In the genomic region with DNA sequence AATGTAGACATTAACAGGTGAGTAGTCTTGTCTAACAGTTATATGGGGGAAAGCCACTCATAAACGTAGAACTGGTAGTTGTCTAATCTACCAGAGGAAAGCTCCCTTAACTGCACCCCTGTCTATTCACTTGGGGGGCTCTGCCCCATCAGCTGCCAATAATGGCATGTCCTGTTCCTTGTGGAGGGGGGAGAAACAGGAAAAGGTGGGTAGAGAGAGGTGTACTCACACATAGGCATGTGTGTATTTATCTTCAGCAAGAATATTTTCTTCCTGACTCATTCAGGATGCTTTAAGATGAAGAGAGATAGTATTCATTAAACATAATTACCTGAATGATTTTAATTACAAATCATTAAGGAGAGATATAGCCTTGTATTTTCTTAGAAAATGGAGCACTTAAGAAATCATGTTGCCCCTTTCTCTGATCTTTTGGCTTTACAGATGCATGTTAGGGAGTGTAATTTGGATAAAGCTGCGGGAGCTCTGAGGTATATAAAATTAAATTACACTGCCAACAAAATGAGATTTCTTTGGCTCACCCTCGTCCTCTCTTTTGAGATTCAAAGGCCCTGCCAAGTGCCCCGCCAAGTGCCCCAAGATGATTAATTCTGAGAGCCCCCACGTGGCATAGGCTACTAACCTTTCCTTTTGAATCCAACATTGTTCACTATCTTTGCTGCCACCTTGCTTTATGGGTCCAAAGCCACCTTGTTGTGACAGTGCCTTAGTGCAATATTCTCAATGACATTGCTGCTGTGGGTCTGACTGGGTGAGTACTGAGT, we compare ENCODE assay signal across 19 cellular contexts.
DNase-seq lines count a peak whose midpoint lies in the region; FAIRE-seq and TF ChIP-seq lines count a peak whose summit lies in the region.
"Had no signal": no experiment of that assay in that cellular context is flagged by ENCODE, and none has a peak within 500 bp of the region (broad histone marks: within the 10 kb centered on the region; RNA-seq: fewer than 3 reads in every experiment).

No MANE protein-coding gene starts in this region.

- no peaks in the 10 kb centered on the region for H3K36me3 ChIP-seq in sigmoid colon
- H3K36me3 ChIP-seq: ascending aorta, BE2C had no signal

- H3K4me3 ChIP-seq in sigmoid colon = no peak overlapping the region
- H3K4me3 ChIP-seq: ascending aorta had no signal

- WGBS in sigmoid colon, 2 donors = 38 to 70% methylated on average over 5 of the region's 5 CpGs

- H3K9me3 ChIP-seq in sigmoid colon = no peaks in the 10 kb centered on the region
- H3K9me3 ChIP-seq: ascending aorta, BE2C had no signal

- H3K4me1 ChIP-seq in sigmoid colon = peaks cover 0 to 34% (median 28%) of the 10 kb centered on the region in 4 donors
- H3K4me1 ChIP-seq: ascending aorta, BE2C had no signal

- peak overlapping the region; percentile 14 for H3K27ac ChIP-seq in cingulate gyrus (ENCODE audit: low read depth, low read length)
- H3K27ac ChIP-seq in sigmoid colon = peak overlapping the region in 2 of 4 donors; percentile 38 to 64
- H3K27ac ChIP-seq: ascending aorta had no signal

- TF ChIP-seq CTCF in D721Med (IDR thresholded peaks at IDR 0.05; ENCODE audit: insufficient read depth, missing control alignments) (no peak), nephron (IDR thresholded peaks at IDR 0.05; ENCODE audit: unreplicated experiment in 3 of 3) (no peak), sigmoid colon (IDR thresholded peaks at IDR 0.05) (no peak), nephron progenitor cell (IDR thresholded peaks at IDR 0.05) (no peak)

- H3K4me1 Mint-ChIP-seq in nephron (peaks cover 39% of the 10 kb centered on the region), nephron progenitor cell (no peaks in the 10 kb centered on the region)
- H3K4me1 Mint-ChIP-seq: stimulated activated naive CD8-positive, alpha-beta T cell treated with anti-CD3 and anti-CD28 coated beads, Interleukin-15, amount 100 ng/mL, for 72 hours had no signal

- intact Hi-C loops in sigmoid colon (cut with DNase I) = no loop called here

- H3K27ac Mint-ChIP-seq in nephron (peak overlapping the region in 2 of 3 experiments; percentile 83 to 86), nephron progenitor cell (no peak overlapping the region)
- H3K27ac Mint-ChIP-seq: activated T-cell treated with anti-CD3 and anti-CD28 coated beads, Interleukin-2, amount 50 U/mL, for 72 hours; CD8-positive, alpha-beta T cell; stimulated activated naive CD8-positive, alpha-beta T cell treated with anti-CD3 and anti-CD28 coated beads, Interleukin-15, amount 100 ng/mL, for 72 hours had no signal

- TF ChIP-seq EP300 in sigmoid colon (IDR thresholded peaks at IDR 0.05) = no peak

- H3K9me3 Mint-ChIP-seq in nephron = peaks cover 7% of the 10 kb centered on the region
- H3K9me3 Mint-ChIP-seq in nephron progenitor cell = no peaks in the 10 kb centered on the region

- peak; percentile 29 for FAIRE-seq in D721Med (lab: Jason Lieb, UNC)
- no peak for FAIRE-seq in GM19239 (lab: Jason Lieb, UNC)
- FAIRE-seq: frontal cortex had no signal

- DNase-seq in D721Med (ENCODE audit: insufficient read length, low spot score) (no peak), NCI-H69 (lab: John Stamatoyannopoulos, UW) (peak; percentile 48), sigmoid colon (no peak), nephron progenitor cell (no peak), NCI-H1105 treated with DMSO at 0.1 percent for 48 hours (lab: John Stamatoyannopoulos, UW) (no peak), GM19239 (ENCODE audit: insufficient read length, low spot score) (no peak)
- DNase-seq: activated CD4-positive, alpha-beta T cell treated with anti-CD3 and anti-CD28 coated beads, Interleukin-2, amount 50 U/mL, for 48 hours; activated CD4-positive, CD25-positive, alpha-beta regulatory T cell treated with anti-CD3 and anti-CD28 coated beads, Interleukin-2, amount 50 U/mL, for 72 hours; activated T-cell treated with anti-CD3 and anti-CD28 coated beads, Interleukin-2, amount 50 U/mL, for 72 hours; BE2C; CD8-positive, alpha-beta T cell; NCI-H446 treated with DMSO at 0.1 percent for 48 hours; OCI-M1; stimulated activated CD4-positive, alpha-beta T cell treated with anti-CD3 and anti-CD28 coated beads, Interleukin-2, amount 100 ng/mL, for 48 hours; stimulated activated naive CD8-positive, alpha-beta T cell treated with anti-CD3 and anti-CD28 coated beads, Interleukin-15, amount 100 ng/mL, for 72 hours had no signal

- H3K4me3 Mint-ChIP-seq in nephron = no peak overlapping the region
- H3K4me3 Mint-ChIP-seq in nephron progenitor cell = no peak overlapping the region
- H3K4me3 Mint-ChIP-seq: activated T-cell treated with anti-CD3 and anti-CD28 coated beads, Interleukin-2, amount 50 U/mL, for 72 hours; CD8-positive, alpha-beta T cell; stimulated activated naive CD8-positive, alpha-beta T cell treated with anti-CD3 and anti-CD28 coated beads, Interleukin-15, amount 100 ng/mL, for 72 hours had no signal

- no peaks in the 10 kb centered on the region for H3K27me3 ChIP-seq in sigmoid colon
- H3K27me3 ChIP-seq: ascending aorta, BE2C had no signal

- H3K36me3 Mint-ChIP-seq in nephron (ENCODE audit: low read depth) = no peaks in the 10 kb centered on the region
- H3K36me3 Mint-ChIP-seq in nephron progenitor cell (ENCODE audit: low read depth) = no peaks in the 10 kb centered on the region
- H3K36me3 Mint-ChIP-seq: CD8-positive, alpha-beta T cell had no signal

- no peak for TF ChIP-seq POLR2A in sigmoid colon (IDR thresholded peaks at IDR 0.05)

- no peaks in the 10 kb centered on the region for H3K27me3 Mint-ChIP-seq in nephron (ENCODE audit: low read depth)
- H3K27me3 Mint-ChIP-seq in nephron progenitor cell (ENCODE audit: low read depth, poor library complexity) = peaks cover 6% of the 10 kb centered on the region
- H3K27me3 Mint-ChIP-seq: stimulated activated naive CD8-positive, alpha-beta T cell treated with anti-CD3 and anti-CD28 coated beads, Interleukin-15, amount 100 ng/mL, for 72 hours had no signal
